8 cellular contexts compared by ENCODE assay signal in the genomic region with DNA sequence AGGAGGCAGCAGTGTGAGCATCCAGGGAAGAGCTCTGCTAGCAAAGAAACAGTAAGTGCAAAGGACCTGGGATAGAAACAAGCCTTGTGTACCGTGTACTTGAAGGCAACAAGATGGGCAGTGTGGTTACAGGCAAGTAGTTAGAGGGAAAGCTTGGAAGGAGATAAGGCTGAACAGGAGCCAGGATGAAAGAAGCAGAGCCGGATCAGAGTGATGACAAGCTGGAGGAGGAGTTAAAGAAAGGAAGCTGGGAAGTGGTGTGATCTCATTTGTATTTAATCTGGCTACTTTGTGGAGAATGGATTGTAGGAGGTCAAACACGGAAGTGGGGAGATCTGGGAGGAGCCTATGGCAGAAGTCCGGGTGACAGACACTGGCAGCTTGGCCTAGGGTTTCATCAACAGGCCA. TPM values are rescaled to one million over a fixed set of nuclear protein-coding genes. Genes with fewer than 3 reads are reported as not detected.
DNase-seq lines count a peak whose midpoint lies in the region; ATAC-seq and TF ChIP-seq lines count a peak whose summit lies in the region.

No MANE protein-coding gene starts in this region.

- H3K4me1 ChIP-seq in mammary epithelial cell (ENCODE audit: insufficient read depth, low read length) (peaks cover 15% of the 10 kb centered on the region), aorta (ENCODE audit: control insufficient read depth in 1 of 2, insufficient read depth in 2 of 2, low read length in 2 of 2) (no peaks in the 10 kb centered on the region), ovary (ENCODE audit: insufficient read depth) (no peaks in the 10 kb centered on the region)

- H3K79me2 ChIP-seq in mammary epithelial cell (ENCODE audit: insufficient read depth, low read length), result no peaks in the 10 kb centered on the region

- no TSS peak for BruUV-seq in mammary epithelial cell (replicated peaks; lab: Mats Ljungman, UMichigan)

- no peak for ATAC-seq in memory B cell (ENCODE audit: low read depth)
- peak; percentile 60 for ATAC-seq in aorta (ENCODE audit: low FRiP score)
- ATAC-seq in GM19452 (IDR thresholded peaks at IDR 0.05; ENCODE audit: unreplicated experiment), result no peak

- peak overlapping the region; percentile 46 for H2AFZ ChIP-seq in mammary epithelial cell (ENCODE audit: low read depth, low read length)

- H3K4me1 Mint-ChIP-seq in activated naive CD4-positive, alpha-beta T cell treated with anti-CD3 and anti-CD28 coated beads, Interleukin-2, amount 50 U/mL, for 24 hours, result peaks cover 37% of the 10 kb centered on the region
- H3K4me1 Mint-ChIP-seq in memory B cell, result peaks cover 7% of the 10 kb centered on the region

- H3K9me3 ChIP-seq in mammary epithelial cell (replicated peaks; ENCODE audit: insufficient read depth, low read length) (no peaks in the 10 kb centered on the region), aorta (ENCODE audit: control insufficient read depth, low read length) (no peaks in the 10 kb centered on the region), ovary (no peaks in the 10 kb centered on the region)

- no peak for TF ChIP-seq POLR2A in ovary (IDR thresholded peaks at IDR 0.05)

- CTCF ChIA-PET in mammary epithelial cell (lab: Charles Lee; ENCODE audit: low non-redundant PET), result no interaction called here

- H3K9me3 Mint-ChIP-seq in activated naive CD4-positive, alpha-beta T cell treated with anti-CD3 and anti-CD28 coated beads, Interleukin-2, amount 50 U/mL, for 24 hours, result peaks cover 4% of the 10 kb centered on the region
- H3K9me3 Mint-ChIP-seq in memory B cell, result no peaks in the 10 kb centered on the region

- H3K9ac ChIP-seq in mammary epithelial cell (ENCODE audit: insufficient read depth, low read length), result no peak overlapping the region

- no peaks in the 10 kb centered on the region for H3K36me3 Mint-ChIP-seq in activated naive CD4-positive, alpha-beta T cell treated with anti-CD3 and anti-CD28 coated beads, Interleukin-2, amount 50 U/mL, for 24 hours
- H3K36me3 Mint-ChIP-seq in memory B cell, result no peaks in the 10 kb centered on the region

- no peak overlapping the region for H3K4me3 ChIP-seq in mammary epithelial cell (replicated peaks in 1 of 3; ENCODE audit: insufficient read depth in 1 of 3, low read depth in 2 of 3, low read length in 3 of 3)
- H3K4me3 ChIP-seq in aorta (ENCODE audit: low read length in 2 of 2), result no peak overlapping the region
- H3K4me3 ChIP-seq in ovary, result no peak overlapping the region

- no peak overlapping the region for H3K4me2 ChIP-seq in mammary epithelial cell (ENCODE audit: insufficient read depth, low read depth, low read length)

- H3K27ac Mint-ChIP-seq in activated naive CD4-positive, alpha-beta T cell treated with anti-CD3 and anti-CD28 coated beads, Interleukin-2, amount 50 U/mL, for 24 hours, result peak overlapping the region; percentile 85
- H3K27ac Mint-ChIP-seq in memory B cell, result peak overlapping the region; percentile 1

- DNase-seq in activated naive CD4-positive, alpha-beta T cell treated with anti-CD3 and anti-CD28 coated beads, Interleukin-2, amount 50 U/mL, for 16 hours, result no peak
- DNase-seq in mammary epithelial cell (peak; percentile 12), memory B cell (ENCODE audit: low spot score in 2 of 2) (no peak), aorta (no peak), DMS79 treated with DMSO at 0.1 percent for 48 hours (lab: John Stamatoyannopoulos, UW) (no peak), ovary (no peak)

- dilution Hi-C loops in mammary epithelial cell (cut with HindIII; ENCODE audit: low sequenced_read_pairs), result no loop called here

- H4K20me1 ChIP-seq in mammary epithelial cell (ENCODE audit: insufficient read depth, low read length), result no peaks in the 10 kb centered on the region

- 79% methylated on average over 3 of the region's 4 CpGs for WGBS in mammary epithelial cell (ENCODE audit: low coverage, missing lambda C conversion rate)
- 9 to 15% methylated on average over 4 of the region's 4 CpGs for WGBS in aorta, 2 donors
- WGBS in ovary, 3 donors, result 49 to 54% (median 52%) methylated on average over 4 of the region's 4 CpGs

- H3K27me3 ChIP-seq in mammary epithelial cell (ENCODE audit: insufficient read depth, low read length), result no peaks in the 10 kb centered on the region
- H3K27me3 ChIP-seq in aorta (ENCODE audit: control insufficient read depth in 1 of 2, insufficient read depth in 2 of 2, low read length in 1 of 2), result no peaks in the 10 kb centered on the region
- H3K27me3 ChIP-seq in ovary, result no peaks in the 10 kb centered on the region

- TF ChIP-seq EP300 in ovary (IDR thresholded peaks at IDR 0.05), result no peak

- H3K4me3 Mint-ChIP-seq in activated naive CD4-positive, alpha-beta T cell treated with anti-CD3 and anti-CD28 coated beads, Interleukin-2, amount 50 U/mL, for 24 hours, result peak overlapping the region; percentile 26
- no peak overlapping the region for H3K4me3 Mint-ChIP-seq in memory B cell

- H3K27ac ChIP-seq in mammary epithelial cell (ENCODE audit: insufficient read depth, low read depth, low read length) (peak overlapping the region; percentile 10), aorta (ENCODE audit: low read depth in 1 of 2, low read length in 2 of 2) (peak overlapping the region; percentile 36 to 40), ovary (no peak overlapping the region)

- in situ Hi-C loops in mammary epithelial cell (cut with MboI; ENCODE audit: low sequenced_read_pairs in 2 of 2), result loop anchor here in 1 of 2 donors (25.0 kb wide), 1 partner anchor 423 kb away; no protein-coding TSS in a partner anchor

- no peaks in the 10 kb centered on the region for H3K36me3 ChIP-seq in mammary epithelial cell (ENCODE audit: insufficient read depth, low read length)
- H3K36me3 ChIP-seq in aorta (ENCODE audit: control insufficient read depth in 1 of 2, insufficient read depth in 2 of 2, low read length in 1 of 2), result no peaks in the 10 kb centered on the region
- no peaks in the 10 kb centered on the region for H3K36me3 ChIP-seq in ovary

- intact Hi-C loops in mammary epithelial cell (cut with micrococcal nuclease) (loop anchor here (5.0 kb wide), 1 partner anchor 43 kb away; no protein-coding TSS in a partner anchor), aorta (cut with DNase I) (loop anchor here in 1 of 2 donors (5.0 kb wide), 1 partner anchor 78 kb away; a partner anchor contains a TSS), ovary (cut with DNase I) (no loop called here)

- TF ChIP-seq CTCF in mammary epithelial cell (conservative IDR thresholded peaks at IDR 0.05 in 1 of 2, IDR thresholded peaks at IDR 0.05 in 1 of 2; ENCODE audit: extremely low read depth in 1 of 2, insufficient read depth in 1 of 2, low read depth in 1 of 2, low read length in 2 of 2) (no peak), ovary (IDR thresholded peaks at IDR 0.05) (no peak)

- no peaks in the 10 kb centered on the region for H3K27me3 Mint-ChIP-seq in activated naive CD4-positive, alpha-beta T cell treated with anti-CD3 and anti-CD28 coated beads, Interleukin-2, amount 50 U/mL, for 24 hours
- no peaks in the 10 kb centered on the region for H3K27me3 Mint-ChIP-seq in memory B cell

RNA-seq across cellular contexts. Expression of a gene that starts 44.7 kb away (rescaled TPM):
- total RNA-seq in mammary epithelial cell (10 to 100 TPM; 12.3 to 15.3 TPM), aorta (10 to 100 TPM; 22.0 to 24.4 TPM), ovary (10 to 100 TPM; 17.9 to 28.6 (median 26.0) TPM)
- polyA plus RNA-seq in mammary epithelial cell (5.9 TPM), aorta (10 to 100 TPM; 10.9 to 22.9 TPM), ovary (10 to 100 TPM; 18.3 to 18.7 TPM)
- 13.4 TPM for polyA minus RNA-seq in mammary epithelial cell

Comparison
In these comparisons a context has a peak if more than half of its experiments do, and no peak if none do; other contexts are left out.
1. H3K27ac ChIP-seq: peak in mammary epithelial cell (single experiment) and aorta (2 of 2); none in ovary (0 of 2).